6 cellular contexts compared by ENCODE assay signal in the genomic region with DNA sequence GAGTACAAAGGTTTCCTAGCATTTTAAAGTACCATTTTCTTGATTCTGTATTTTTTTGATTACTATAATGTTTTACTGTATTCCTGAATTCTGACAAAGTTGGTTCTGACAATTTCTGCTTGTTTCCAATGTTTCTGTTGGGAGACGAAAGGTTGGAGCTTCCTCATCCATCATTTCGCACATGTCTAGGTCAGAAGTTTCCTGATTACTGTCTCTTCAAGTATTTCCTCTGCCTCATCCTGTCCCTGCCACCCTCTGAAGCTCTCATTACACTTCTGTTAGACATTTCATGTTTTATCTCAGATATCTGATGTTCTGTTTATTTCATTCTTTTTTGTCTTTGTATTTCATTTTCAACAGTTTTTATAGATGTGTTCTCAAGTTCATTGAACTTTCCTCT.
"Had no signal": no experiment of that assay in that cellular context is flagged by ENCODE, and none has a peak within 500 bp of the region (broad histone marks: within the 10 kb centered on the region; RNA-seq: fewer than 3 reads in every experiment).

No MANE protein-coding gene starts in this region.

- ATAC-seq: GM23338, K562 had no signal

- H3K4me3 ChIP-seq: GM23338, K562 had no signal

- DNase-seq: H9, HCEC 1CT, IMR-90, KG1 had no signal
